8 cellular contexts compared by ENCODE assay signal in the genomic region with DNA sequence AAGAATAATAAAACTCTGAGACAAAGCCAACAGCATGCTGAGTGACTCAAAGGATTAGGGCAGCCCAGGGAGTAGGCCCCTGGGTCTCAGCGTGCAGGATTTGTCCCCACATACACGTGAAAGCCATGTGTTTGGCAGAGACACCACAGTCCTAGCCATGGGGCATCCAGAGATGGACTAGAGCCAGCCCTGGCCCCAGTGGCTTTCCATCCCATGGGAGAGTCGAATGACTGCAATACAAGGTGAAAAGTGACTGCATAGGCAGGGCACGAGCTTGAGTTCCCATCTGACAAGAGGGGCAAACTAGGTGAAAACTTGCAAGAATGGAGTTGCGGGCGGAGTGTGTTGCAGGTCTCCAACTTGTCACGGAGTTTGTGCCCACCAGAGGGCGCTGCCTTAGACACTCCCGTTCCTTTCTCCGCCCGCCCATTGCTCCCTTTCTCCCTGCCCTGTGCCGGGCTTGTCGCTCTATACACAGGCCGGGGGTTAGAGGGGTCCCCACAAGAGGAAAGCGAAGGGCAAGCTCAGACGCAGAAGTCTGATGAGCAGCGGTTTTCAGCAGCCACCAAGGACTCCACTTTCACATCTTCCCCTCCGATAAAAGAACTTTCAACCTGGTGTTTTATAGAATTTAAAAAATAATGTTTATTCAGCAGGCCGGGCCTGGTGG. TPM values are rescaled to one million over a fixed set of nuclear protein-coding genes. Genes with fewer than 3 reads are reported as not detected.
DNase-seq lines count a peak whose midpoint lies in the region; ATAC-seq lines count a peak whose summit lies in the region.

No MANE protein-coding gene starts in this region.

- peak overlapping the region; percentile 60 for H3K4me3 ChIP-seq in GM23248

- peak overlapping the region; percentile 85 for H2AFZ ChIP-seq in GM23248

- peak overlapping the region; percentile 54 for H3K9ac ChIP-seq in GM23248

- H3K27ac Mint-ChIP-seq in central memory CD8-positive, alpha-beta T cell (ENCODE audit: low read depth), result no peak overlapping the region

- intact Hi-C loops in left colon (cut with DNase I, micrococcal nuclease), result loop anchor here in 1 of 2 donors (5.0 kb wide), 1 partner anchor 110 kb away; no protein-coding TSS in a partner anchor

- H3K36me3 ChIP-seq in GM23248 (ENCODE audit: low read depth), result no peaks in the 10 kb centered on the region

- H3K27me3 ChIP-seq in GM23248 (replicated peaks; ENCODE audit: insufficient read depth), result no peaks in the 10 kb centered on the region

- no peak overlapping the region; the same call in 1 of the 2 replicates for H3K27ac ChIP-seq in GM23248

- H3K4me1 Mint-ChIP-seq in central memory CD8-positive, alpha-beta T cell, result no peaks in the 10 kb centered on the region

- peak overlapping the region; percentile 81 for H3K4me2 ChIP-seq in GM23248 (ENCODE audit: unreplicated experiment)

- peaks cover 16% of the 10 kb centered on the region for H3F3A ChIP-seq in GM23248 (ENCODE audit: insufficient read depth)

- no peaks in the 10 kb centered on the region for H4K20me1 ChIP-seq in GM23248 (ENCODE audit: insufficient read depth)

- ATAC-seq in central memory CD8-positive, alpha-beta T cell (replicated peaks; ENCODE audit: extremely low read depth, poor library complexity, severe bottlenecking), result no peak
- ATAC-seq in left colon, result peak; percentile 83
- ATAC-seq in HG03432 (IDR thresholded peaks at IDR 0.05; ENCODE audit: unreplicated experiment), result no peak

- peak; percentile 64 to 71 for DNase-seq in AML-193 (lab: John Stamatoyannopoulos, UW)
- peak; percentile 90 for DNase-seq in GM23248
- DNase-seq in NCI-H345 treated with DMSO at 0.1 percent for 48 hours (lab: John Stamatoyannopoulos, UW; ENCODE audit: unreplicated experiment), result peak; percentile 46
- peak; percentile 23 for DNase-seq in activated CD4-positive, CD25-positive, alpha-beta regulatory T cell treated with anti-CD3 and anti-CD28 coated beads, Interleukin-2, amount 50 U/mL, for 16 hours (ENCODE audit: low read depth, low spot score)
- DNase-seq in central memory CD8-positive, alpha-beta T cell (ENCODE audit: low spot score in 2 of 2), result peak; percentile 27 to 44
- peak; percentile 80 to 96 for DNase-seq in left colon
- peak; percentile 53 for DNase-seq in stimulated activated CD4-positive, alpha-beta T cell treated with anti-CD3 and anti-CD28 coated beads, Interleukin-2, amount 100 ng/mL, for 4 hours (ENCODE audit: low read depth)

- H3K27me3 Mint-ChIP-seq in central memory CD8-positive, alpha-beta T cell, result peaks cover 52% of the 10 kb centered on the region

- H3K4me1 ChIP-seq in GM23248 (ENCODE audit: insufficient read depth), result peaks cover 31% of the 10 kb centered on the region

- no peaks in the 10 kb centered on the region for H3K9me2 ChIP-seq in GM23248 (ENCODE audit: insufficient read depth)

- no peak overlapping the region for H3K4me3 Mint-ChIP-seq in central memory CD8-positive, alpha-beta T cell

- no peaks in the 10 kb centered on the region for H3K9me3 Mint-ChIP-seq in central memory CD8-positive, alpha-beta T cell

- H3K36me3 Mint-ChIP-seq in central memory CD8-positive, alpha-beta T cell (ENCODE audit: insufficient read depth), result peaks cover 1% of the 10 kb centered on the region

- H3K9me3 ChIP-seq in GM23248 (ENCODE audit: low read depth), result no peaks in the 10 kb centered on the region

- no peaks in the 10 kb centered on the region for H3K79me2 ChIP-seq in GM23248 (ENCODE audit: insufficient read depth)

- in situ Hi-C loops in GM23248 (cut with MboI), result no loop called here

- 2 to 3% methylated on average over 17 to 19 of the region's 19 CpGs for WGBS in GM23248 (ENCODE audit: low coverage in 1 of 2, low lambda C conversion rate in 2 of 2, missing lambda C conversion rate in 2 of 2), 2 experiments

RNA-seq across cellular contexts. Expression of gene TSKU, which starts 24.2 kb away (rescaled TPM):
- total RNA-seq in GM23248 (2014; rRNA removed; shearing (Covaris generic)), result 30.6 and 40.1 TPM in 2 replicates
- polyA plus RNA-seq in GM23248 (2016; fragmentation: Nextera tagmentation; extraction: Ambion mirVana), result 30.8 and 35.2 TPM in 2 replicates
- total RNA-seq in left colon, result 10 to 100 TPM; 38.4 to 42.6 TPM

RNA-seq across cellular contexts. Expression of gene ACER3, which starts 53.4 kb away (rescaled TPM):
- total RNA-seq in GM23248 (2014; rRNA removed; shearing (Covaris generic)), result 10.2 and 37.9 TPM in 2 replicates
- polyA plus RNA-seq in GM23248 (2016; fragmentation: Nextera tagmentation; extraction: Ambion mirVana), result 9.1 and 12.0 TPM in 2 replicates
- total RNA-seq in left colon, result 10 to 100 TPM; 38.9 to 55.5 TPM

Comparison
In these comparisons a context has a peak if more than half of its experiments do, and no peak if none do; other contexts are left out.
1. DNase-seq: peak in every context shown above with its lines; median percentile 90 in GM23248; 88 in left colon; 68 in AML-193; 53 in stimulated activated CD4-positive, alpha-beta T cell treated with anti-CD3 and anti-CD28 coated beads, Interleukin-2, amount 100 ng/mL, for 4 hours; 46 in NCI-H345 treated with DMSO at 0.1 percent for 48 hours; 36 in central memory CD8-positive, alpha-beta T cell; 23 in activated CD4-positive, CD25-positive, alpha-beta regulatory T cell treated with anti-CD3 and anti-CD28 coated beads, Interleukin-2, amount 50 U/mL, for 16 hours.